8 cellular contexts compared by ENCODE assay signal in the genomic region with DNA sequence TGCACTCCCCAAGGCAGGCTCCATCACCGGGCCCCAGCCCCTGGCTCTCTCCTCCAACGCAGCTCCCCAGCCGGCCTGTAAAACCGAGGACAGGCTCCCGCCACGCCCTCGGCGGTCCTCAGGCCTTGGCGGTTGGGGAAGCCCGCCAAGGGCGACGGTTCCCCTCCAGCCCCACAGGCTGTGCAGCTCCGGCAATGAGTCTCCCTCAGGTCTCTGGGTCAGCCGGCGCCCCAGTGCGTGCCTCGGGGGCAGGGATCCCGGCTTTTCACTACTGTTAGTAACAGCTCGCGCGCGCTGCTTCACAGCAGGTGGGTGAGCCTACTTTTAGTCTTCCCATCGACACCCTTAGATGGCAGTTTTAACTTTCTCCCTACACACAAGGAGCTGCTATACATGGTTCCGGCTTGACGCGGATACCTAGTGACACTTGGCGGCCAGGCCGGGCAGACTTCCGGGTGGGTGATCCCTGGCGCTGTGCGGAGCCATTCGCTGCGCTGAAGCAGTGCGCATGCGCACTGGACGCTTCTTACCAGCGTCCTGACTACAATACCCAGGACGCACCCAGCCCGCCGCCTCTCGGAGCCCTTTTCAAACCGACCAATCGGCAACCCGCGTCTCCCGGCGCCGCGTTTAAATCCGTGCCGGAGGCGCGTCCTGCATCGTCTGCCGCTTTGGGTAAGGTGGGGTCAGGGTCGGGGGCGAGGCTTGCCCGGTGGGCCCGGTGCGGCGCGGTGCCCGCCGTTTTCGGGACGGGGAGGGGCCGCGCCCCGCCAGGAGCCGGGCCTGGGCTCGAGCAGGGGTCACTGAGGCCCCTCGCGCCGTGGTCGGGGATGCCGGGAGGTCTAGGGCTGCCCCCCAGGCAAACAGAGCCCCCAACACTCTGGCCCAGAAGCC. TPM values are rescaled to one million over a fixed set of nuclear protein-coding genes. Genes with fewer than 3 reads are reported as not detected.
DNase-seq lines count a peak whose midpoint lies in the region; ATAC-seq and TF ChIP-seq lines count a peak whose summit lies in the region.

A gene with protein sequence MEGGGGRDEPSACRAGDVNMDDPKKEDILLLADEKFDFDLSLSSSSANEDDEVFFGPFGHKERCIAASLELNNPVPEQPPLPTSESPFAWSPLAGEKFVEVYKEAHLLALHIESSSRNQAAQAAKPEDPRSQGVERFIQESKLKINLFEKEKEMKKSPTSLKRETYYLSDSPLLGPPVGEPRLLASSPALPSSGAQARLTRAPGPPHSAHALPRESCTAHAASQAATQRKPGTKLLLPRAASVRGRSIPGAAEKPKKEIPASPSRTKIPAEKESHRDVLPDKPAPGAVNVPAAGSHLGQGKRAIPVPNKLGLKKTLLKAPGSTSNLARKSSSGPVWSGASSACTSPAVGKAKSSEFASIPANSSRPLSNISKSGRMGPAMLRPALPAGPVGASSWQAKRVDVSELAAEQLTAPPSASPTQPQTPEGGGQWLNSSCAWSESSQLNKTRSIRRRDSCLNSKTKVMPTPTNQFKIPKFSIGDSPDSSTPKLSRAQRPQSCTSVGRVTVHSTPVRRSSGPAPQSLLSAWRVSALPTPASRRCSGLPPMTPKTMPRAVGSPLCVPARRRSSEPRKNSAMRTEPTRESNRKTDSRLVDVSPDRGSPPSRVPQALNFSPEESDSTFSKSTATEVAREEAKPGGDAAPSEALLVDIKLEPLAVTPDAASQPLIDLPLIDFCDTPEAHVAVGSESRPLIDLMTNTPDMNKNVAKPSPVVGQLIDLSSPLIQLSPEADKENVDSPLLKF (plus strand): TSS at position 614 of the 894 bp plus-strand sequence. CDS start 531 bp downstream, outside the sequence.

- H3K9me3 ChIP-seq in adipocyte (ENCODE audit: control insufficient read depth, low read length) = no peaks in the 10 kb centered on the region
- no peaks in the 10 kb centered on the region for H3K9me3 ChIP-seq in cardiac muscle cell (ENCODE audit: low read depth)
- peaks cover 1% of the 10 kb centered on the region for H3K9me3 ChIP-seq in trophoblast cell (ENCODE audit: insufficient read depth, low read depth, low read length)

- peak within 1 kb of the TSS; percentile 70 for H2BK5ac ChIP-seq in trophoblast cell (ENCODE audit: low read depth, low read length, poor library complexity)

- peak within 1 kb of the TSS; percentile 92 for H3K4me2 ChIP-seq in trophoblast cell (ENCODE audit: low read length)

- H3K4me3 ChIP-seq in adipocyte (ENCODE audit: low read length) (peak within 1 kb of the TSS; percentile 80), cardiac muscle cell (peak within 1 kb of the TSS; percentile 68), trophoblast cell (ENCODE audit: low read depth, low read length) (peak within 1 kb of the TSS; percentile 87)

- H3K27me3 ChIP-seq in adipocyte (replicated peaks; ENCODE audit: control insufficient read depth, insufficient read depth, low read length) = no peaks in the 10 kb centered on the region
- H3K27me3 ChIP-seq in cardiac muscle cell = no peaks in the 10 kb centered on the region
- no peaks in the 10 kb centered on the region for H3K27me3 ChIP-seq in trophoblast cell (ENCODE audit: insufficient read depth, low read length)

- peak within 1 kb of the TSS; percentile 92 for H3K18ac ChIP-seq in trophoblast cell (ENCODE audit: low read length)

- peak within 1 kb of the TSS; percentile 53 for H3K4ac ChIP-seq in trophoblast cell (ENCODE audit: low read depth, low read length)

- peaks cover 10% of the 10 kb centered on the region for H3K79me1 ChIP-seq in trophoblast cell (ENCODE audit: low read length)

- peak within 1 kb of the TSS; percentile 98 for H3K27ac Mint-ChIP-seq in type B pancreatic cell

- no CpG with 5 or more reads among the region's 76 CpGs for WGBS in trophoblast cell (ENCODE audit: extremely low coverage, insufficient coverage, insufficient read length)

- H3K4me1 Mint-ChIP-seq in type B pancreatic cell (ENCODE audit: unreplicated experiment) = peaks cover 40% of the 10 kb centered on the region

- peak; percentile 89 for ATAC-seq in HG02763 (IDR thresholded peaks at IDR 0.05; ENCODE audit: unreplicated experiment)

- peak; percentile 61 for DNase-seq in NCI-H1417 treated with DMSO at 0.1 percent for 48 hours (lab: John Stamatoyannopoulos, UW)
- peak; percentile 94 for DNase-seq in SW480 (ENCODE audit: low spot score)
- DNase-seq in adipocyte (ENCODE audit: low read depth) = peak; percentile 99
- DNase-seq in cardiac muscle cell (ENCODE audit: low read depth in 1 of 2, low spot score in 1 of 2) = peak; percentile 98 to 99
- peak; percentile 97 to 99 for DNase-seq in trophoblast cell
- peak; percentile 97 for DNase-seq in type B pancreatic cell (ENCODE audit: extremely low spot score, unreplicated experiment)

- H4K8ac ChIP-seq in trophoblast cell (ENCODE audit: low read depth, low read length) = peak within 1 kb of the TSS; percentile 93

- peak; percentile 30 for TF ChIP-seq CTCF in GM12873 (IDR thresholded peaks at IDR 0.05; ENCODE audit: insufficient read depth, low read depth, low read length, missing control alignments)
- peak; percentile 8 for TF ChIP-seq CTCF in cardiac muscle cell (IDR thresholded peaks at IDR 0.05; ENCODE audit: low read depth, low read length)
- TF ChIP-seq CTCF in type B pancreatic cell (conservative IDR thresholded peaks at IDR 0.05) = no peak

- H3K4me1 ChIP-seq in adipocyte (ENCODE audit: control insufficient read depth, insufficient read depth, low read length) (peaks cover 20% of the 10 kb centered on the region), cardiac muscle cell (ENCODE audit: low read depth) (peaks cover 6% of the 10 kb centered on the region), trophoblast cell (ENCODE audit: control insufficient read depth in 1 of 2, insufficient read depth in 2 of 2, low read length in 2 of 2) (peaks cover 6 to 10% of the 10 kb centered on the region in 2 experiments)

- peak within 1 kb of the TSS; percentile 90 for H4K12ac ChIP-seq in trophoblast cell (ENCODE audit: low read depth, low read length)

- peak within 1 kb of the TSS; percentile 29 for H2AK5ac ChIP-seq in trophoblast cell (ENCODE audit: low read length)

- peak within 1 kb of the TSS; percentile 91 for H4K91ac ChIP-seq in trophoblast cell (ENCODE audit: low read depth, low read length)

- peak within 1 kb of the TSS; percentile 95 for H3K4me3 Mint-ChIP-seq in type B pancreatic cell

- H3K9ac ChIP-seq in adipocyte (ENCODE audit: low read length) (peak within 1 kb of the TSS; percentile 86), trophoblast cell (ENCODE audit: low read length) (peak within 1 kb of the TSS; percentile 78)

- H3K9me3 Mint-ChIP-seq in type B pancreatic cell = no peaks in the 10 kb centered on the region

- no peak within 1 kb of the TSS for H2BK12ac ChIP-seq in trophoblast cell (ENCODE audit: low read length)

- H3K79me2 ChIP-seq in trophoblast cell (ENCODE audit: control insufficient read depth, insufficient read depth, low read length, poor library complexity) = peaks cover 9% of the 10 kb centered on the region

- peak within 1 kb of the TSS; percentile 64 for H2BK120ac ChIP-seq in trophoblast cell (ENCODE audit: insufficient read depth, low read length, poor library complexity)

- no peak within 1 kb of the TSS for H3K23ac ChIP-seq in trophoblast cell (ENCODE audit: low read length)

- peaks cover 20% of the 10 kb centered on the region for H3K36me3 Mint-ChIP-seq in type B pancreatic cell

- H3K27me3 Mint-ChIP-seq in type B pancreatic cell = peaks cover 9% of the 10 kb centered on the region

- H3K27ac ChIP-seq in cardiac muscle cell (peak within 1 kb of the TSS; percentile 69), trophoblast cell (ENCODE audit: low read depth, low read length) (peak within 1 kb of the TSS; percentile 46)

- peak within 1 kb of the TSS; percentile 81 for H3K14ac ChIP-seq in trophoblast cell (ENCODE audit: low read length)

- peak within 1 kb of the TSS; percentile 86 for H2AFZ ChIP-seq in trophoblast cell (ENCODE audit: insufficient read depth, low read length, poor library complexity)

- H3K36me3 ChIP-seq in adipocyte (ENCODE audit: control insufficient read depth, insufficient read depth, low read length, severe bottlenecking) = peaks cover 23% of the 10 kb centered on the region
- peaks cover 6% of the 10 kb centered on the region for H3K36me3 ChIP-seq in cardiac muscle cell
- peaks cover 9 to 35% of the 10 kb centered on the region in 2 experiments for H3K36me3 ChIP-seq in trophoblast cell (ENCODE audit: control insufficient read depth in 1 of 2, insufficient read depth in 2 of 2, low read length in 2 of 2)

RNA-seq across cellular contexts. Expression of the gene that starts here (rescaled TPM):
- 4.4 and 28.7 TPM in 2 replicates for total RNA-seq in cardiac muscle cell
- polyA plus RNA-seq in cardiac muscle cell = 5.4 and 32.6 TPM in 2 replicates
- polyA plus RNA-seq in trophoblast cell (2013) = 20.9 and 23.5 TPM in 2 replicates
- 12.3 and 39.6 TPM in 2 replicates for total RNA-seq in type B pancreatic cell (ENCODE audit: low replicate concordance)

Comparison
In these comparisons a context has a peak if more than half of its experiments do, and no peak if none do; other contexts are left out.
1. Peak in every context shown above with its lines: DNase-seq, ATAC-seq, H3K4me3 ChIP-seq and H3K27ac ChIP-seq.